ENCODE assay signal across 34 cellular contexts in the genomic region with DNA sequence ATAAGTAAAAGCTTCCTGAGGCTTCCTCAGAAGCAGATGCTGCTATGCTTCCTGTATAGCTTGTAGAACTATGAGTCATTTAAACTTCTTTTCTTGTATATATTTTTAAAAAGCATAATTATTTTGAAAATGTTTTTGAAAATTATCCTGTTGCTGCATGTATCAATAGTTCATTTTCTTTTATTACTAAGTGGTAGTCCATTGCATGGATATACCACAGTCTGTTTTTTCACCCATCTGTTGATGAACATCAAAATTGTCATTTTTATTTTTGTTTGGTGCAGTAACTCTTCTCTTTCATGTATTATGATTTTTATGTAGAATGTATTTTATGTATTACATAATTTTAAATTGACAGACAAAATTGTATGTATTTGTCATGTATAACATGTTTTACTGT.
"Had no signal": no experiment of that assay in that cellular context is flagged by ENCODE, and none has a peak within 500 bp of the region (broad histone marks: within the 10 kb centered on the region; RNA-seq: fewer than 3 reads in every experiment).

No MANE protein-coding gene starts in this region.

- DNase-seq: activated effector memory CD4-positive, alpha-beta T cell treated with anti-CD3 and anti-CD28 coated beads, Interleukin-2, amount 50 U/mL, for 16 hours; activated effector memory CD4-positive, alpha-beta T cell treated with Interleukin-2 at 50 U/mL for 16 hours; activated gamma-delta T cell; activated gamma-delta T cell treated with Interleukin-2 at 50 U/mL for 16 hours; activated naive CD4-positive, alpha-beta T cell; activated naive CD4-positive, alpha-beta T cell treated with anti-CD3 and anti-CD28 coated beads for 36 hours; activated naive CD4-positive, alpha-beta T cell treated with anti-CD3 and anti-CD28 coated beads, Interleukin-2, amount 10 ng/mL, durations not matched to agents 7 days and 5 days; activated naive CD4-positive, alpha-beta T cell treated with anti-CD3 and anti-CD28 coated beads, Interleukin-2, amount 50 U/mL, for 16 hours; activated naive CD4-positive, alpha-beta T cell treated with Interleukin-2 at 50 U/mL for 16 hours; activated naive CD8-positive, alpha-beta T cell treated with anti-CD3 and anti-CD28 coated beads for 36 hours; activated naive CD8-positive, alpha-beta T cell treated with anti-CD3 and anti-CD28 coated beads, Interleukin-2, amount 10 ng/mL, durations not matched to agents 7 days and 5 days; activated naive CD8-positive, alpha-beta T cell treated with anti-CD3 and anti-CD28 coated beads, Interleukin-2, amount 50 U/mL, for 24 hours; activated T-cell treated with anti-CD3 and anti-CD28 coated beads for 4 hours; activated T-cell treated with anti-CD3 and anti-CD28 coated beads, Interleukin-2, amount 50 U/mL, for 1 hour; activated T-cell treated with anti-CD3 and anti-CD28 coated beads, Interleukin-2, amount 50 U/mL, for 24 hours; activated T-cell treated with anti-CD3 and anti-CD28 coated beads, Interleukin-2, amount 50 U/mL, for 4 hours; activated T-cell treated with anti-CD3 and anti-CD28 coated beads, Interleukin-2, amount 50 U/mL, for 48 hours; activated T-cell treated with anti-CD3 and anti-CD28 coated beads, Interleukin-2, amount 50 U/mL, for 72 hours; adrenal gland; amniotic stem cell; amygdala; anterior cingulate cortex; aorta; body of pancreas; brain microvascular endothelial cell; central memory CD4-positive, alpha-beta T cell; cerebellar nuclear complex had no signal

- H3K9me3 ChIP-seq: adrenal gland had no signal

- H3K4me1 ChIP-seq: adrenal gland, ascending aorta, body of pancreas, breast epithelium had no signal

- FAIRE-seq: astrocyte, bronchial epithelial cell had no signal

- H3K36me3 ChIP-seq: adrenal gland, ascending aorta, brain microvascular endothelial cell, breast epithelium, cardiac muscle cell had no signal

- H3K27me3 ChIP-seq: adrenal gland, ascending aorta, body of pancreas, brain microvascular endothelial cell, breast epithelium, cardiac muscle cell had no signal

- H3K4me3 ChIP-seq: adrenal gland, ascending aorta, body of pancreas, breast epithelium, cardiac muscle cell had no signal

- ATAC-seq: activated naive CD4-positive, alpha-beta T cell treated with anti-CD3 and anti-CD28 coated beads, Interleukin-2, amount 50 U/mL, for 72 hours; activated naive CD8-positive, alpha-beta T cell treated with anti-CD3 and anti-CD28 coated beads, Interleukin-2, amount 50 U/mL, for 24 hours; activated T-cell treated with anti-CD3 and anti-CD28 coated beads, Interleukin-2, amount 50 U/mL, for 4 hours; activated T-cell treated with anti-CD3 and anti-CD28 coated beads, Interleukin-2, amount 50 U/mL, for 72 hours; activated T-helper 17 cell treated with anti-CD3 and anti-CD28 coated beads, Interleukin-2, amount 50 U/mL, for 72 hours; body of pancreas had no signal

- H3K27ac ChIP-seq: adrenal gland, ascending aorta, body of pancreas, brain microvascular endothelial cell, breast epithelium, cardiac muscle cell had no signal
